Comparison of ENCODE assay signal across 1 cellular context in genomic region chr3:49929333-49930240, GRCh38.
TF ChIP-seq lines count a peak whose summit lies in the region.

Gene MON1A, minus strand, starts transcription at chr3:49929811. Its CDS starts 16,465 bp downstream, at chr3:49913346.

TF ChIP-seq in HepG2, 621 proteins besides CTCF, POLR2A, EP300 and RAD21 (continued from another document and continues in another):
- TF ChIP-seq THYN1 (CRISPR knock-in tag; IDR thresholded peaks at IDR 0.05; ENCODE audit: borderline replicate concordance, low read depth) (no peak), ZNF33A (CRISPR knock-in tag; IDR thresholded peaks at IDR 0.05; ENCODE audit: borderline replicate concordance) (no peak), WIZ (CRISPR knock-in tag; IDR thresholded peaks at IDR 0.05) (no peak), MAZ (IDR thresholded peaks at IDR 0.05; ENCODE audit: borderline replicate concordance, low read depth, low read length) (0 out of 2 replicates have a peak, but pooled peaks have one; percentile 60), MAZ (CRISPR knock-in tag; IDR thresholded peaks at IDR 0.05; ENCODE audit: low read depth) (peak; percentile 76), CREB1 (IDR thresholded peaks at IDR 0.05) (no peak), CREB1 (CRISPR knock-in tag; IDR thresholded peaks at IDR 0.05) (0 out of 2 replicates have a peak, but pooled peaks have one; percentile 18), HOXA7 (CRISPR knock-in tag; IDR thresholded peaks at IDR 0.05) (no peak), HNRNPK (IDR thresholded peaks at IDR 0.05; ENCODE audit: low read depth, low read length, poor library complexity, severe bottlenecking) (peak; percentile 45), MEF2D (CRISPR knock-in tag; IDR thresholded peaks at IDR 0.05) (peak; percentile 76; the same call in 1 of the 2 replicates), ZNF792 (CRISPR knock-in tag; IDR thresholded peaks at IDR 0.05) (peak; percentile 63; the same call in 1 of the 2 replicates), FOXK2 (IDR thresholded peaks at IDR 0.05) (no peak), CBX5 (CRISPR knock-in tag; IDR thresholded peaks at IDR 0.05; ENCODE audit: borderline replicate concordance) (no peak), ARHGAP35 (CRISPR knock-in tag; IDR thresholded peaks at IDR 0.05; ENCODE audit: borderline replicate concordance) (no peak), MIER2 (CRISPR knock-in tag; IDR thresholded peaks at IDR 0.05) (no peak), ZNF292 (CRISPR knock-in tag; IDR thresholded peaks at IDR 0.05; ENCODE audit: borderline replicate concordance, low read depth) (peak; percentile 35; the same call in 1 of the 2 replicates), ZBTB10 (CRISPR knock-in tag; IDR thresholded peaks at IDR 0.05; ENCODE audit: borderline replicate concordance) (0 out of 2 replicates have a peak, but pooled peaks have one; percentile 55), ZNF580 (CRISPR knock-in tag; IDR thresholded peaks at IDR 0.05; ENCODE audit: borderline replicate concordance, low read depth) (peak; percentile 47; the same call in 1 of the 2 replicates), CC2D1A (CRISPR knock-in tag; IDR thresholded peaks at IDR 0.05) (no peak), PCBP1 (IDR thresholded peaks at IDR 0.05; ENCODE audit: borderline replicate concordance, low read depth, low read length) (peak; percentile 88; the same call in 1 of the 2 replicates), SP4 (CRISPR knock-in tag; IDR thresholded peaks at IDR 0.05) (peak; percentile 68), ZBTB1 (CRISPR knock-in tag; IDR thresholded peaks at IDR 0.05; ENCODE audit: borderline replicate concordance) (no peak), ZNF3 (CRISPR knock-in tag; IDR thresholded peaks at IDR 0.05) (no peak), AKAP8 (CRISPR knock-in tag; IDR thresholded peaks at IDR 0.05) (no peak; the same call in 1 of the 2 replicates), ZNF672 (CRISPR knock-in tag; IDR thresholded peaks at IDR 0.05) (no peak), HNF1B (CRISPR knock-in tag; IDR thresholded peaks at IDR 0.05) (peak; percentile 74; the same call in 1 of the 2 replicates), DMAP1 (CRISPR knock-in tag; IDR thresholded peaks at IDR 0.05) (peak; percentile 71), POLR2G (IDR thresholded peaks at IDR 0.05; ENCODE audit: low read depth, low read length) (peak; percentile 94), MBNL3 (CRISPR knock-in tag; conservative IDR thresholded peaks at IDR 0.05) (no peak), ZNF720 (CRISPR knock-in tag; IDR thresholded peaks at IDR 0.05) (no peak), POGZ (CRISPR knock-in tag; IDR thresholded peaks at IDR 0.05) (peak; percentile 44; the same call in 1 of the 2 replicates), SUZ12 (IDR thresholded peaks at IDR 0.05; ENCODE audit: low read depth, low read length) (peak; percentile 70), ZNF260 (CRISPR knock-in tag; IDR thresholded peaks at IDR 0.05; ENCODE audit: borderline replicate concordance, low read depth) (no peak), KLF12 (CRISPR knock-in tag; IDR thresholded peaks at IDR 0.05; ENCODE audit: borderline replicate concordance) (peak; percentile 75; the same call in 1 of the 2 replicates), ZNF616 (CRISPR knock-in tag; IDR thresholded peaks at IDR 0.05; ENCODE audit: low read depth) (no peak), SATB2 (CRISPR knock-in tag; IDR thresholded peaks at IDR 0.05) (peak; percentile 79), AGO2 (optimal IDR thresholded peaks at IDR 0.05; ENCODE audit: low read depth, low read length) (no peak), MYC (CRISPR knock-in tag; IDR thresholded peaks at IDR 0.05; ENCODE audit: borderline replicate concordance) (peak; percentile 88), NRL (CRISPR knock-in tag; IDR thresholded peaks at IDR 0.05; ENCODE audit: borderline replicate concordance) (peak; percentile 61), RBAK (CRISPR knock-in tag; IDR thresholded peaks at IDR 0.05) (no peak), ISL2 (CRISPR knock-in tag; IDR thresholded peaks at IDR 0.05) (peak; percentile 65; the same call in 1 of the 2 replicates), MTA1 (CRISPR knock-in tag; IDR thresholded peaks at IDR 0.05; ENCODE audit: borderline replicate concordance) (peak; percentile 73; the same call in 1 of the 2 replicates), RXRA (CRISPR knock-in tag; IDR thresholded peaks at IDR 0.05) (no peak; the same call in none of the 2 replicates), ZNF383 (CRISPR knock-in tag; IDR thresholded peaks at IDR 0.05; ENCODE audit: borderline replicate concordance) (no peak), NFYC (CRISPR knock-in tag; IDR thresholded peaks at IDR 0.05) (peak; percentile 51; the same call in 1 of the 2 replicates), PHF20 (CRISPR knock-in tag; IDR thresholded peaks at IDR 0.05) (peak; percentile 68), ZMAT3 (CRISPR knock-in tag; conservative IDR thresholded peaks at IDR 0.05) (peak; percentile 69; the same call in 1 of the 2 replicates), ZNF709 (CRISPR knock-in tag; IDR thresholded peaks at IDR 0.05) (peak; percentile 42; the same call in 1 of the 2 replicates), SRSF4 (IDR thresholded peaks at IDR 0.05; ENCODE audit: low read depth, low read length, poor library complexity, severe bottlenecking) (no peak), KLF15 (CRISPR knock-in tag; IDR thresholded peaks at IDR 0.05; ENCODE audit: borderline replicate concordance) (no peak), PBX2 (CRISPR knock-in tag; IDR thresholded peaks at IDR 0.05) (no peak), ZNF549 (CRISPR knock-in tag; IDR thresholded peaks at IDR 0.05) (no peak), ZNF34 (CRISPR knock-in tag; IDR thresholded peaks at IDR 0.05; ENCODE audit: borderline replicate concordance) (no peak), ZNF782 (CRISPR knock-in tag; IDR thresholded peaks at IDR 0.05; ENCODE audit: borderline replicate concordance) (no peak), KLF6 (CRISPR knock-in tag; IDR thresholded peaks at IDR 0.05) (no peak), ZNF143 (CRISPR knock-in tag; IDR thresholded peaks at IDR 0.05) (peak; percentile 96), ZNF382 (CRISPR knock-in tag; IDR thresholded peaks at IDR 0.05; ENCODE audit: borderline replicate concordance) (no peak), ZNF670 (CRISPR knock-in tag; IDR thresholded peaks at IDR 0.05; ENCODE audit: borderline replicate concordance) (peak; percentile 80; the same call in 1 of the 2 replicates), ZNF496 (CRISPR knock-in tag; IDR thresholded peaks at IDR 0.05; ENCODE audit: insufficient replicate concordance) (no peak)
- TF ChIP-seq, protein P1, sequence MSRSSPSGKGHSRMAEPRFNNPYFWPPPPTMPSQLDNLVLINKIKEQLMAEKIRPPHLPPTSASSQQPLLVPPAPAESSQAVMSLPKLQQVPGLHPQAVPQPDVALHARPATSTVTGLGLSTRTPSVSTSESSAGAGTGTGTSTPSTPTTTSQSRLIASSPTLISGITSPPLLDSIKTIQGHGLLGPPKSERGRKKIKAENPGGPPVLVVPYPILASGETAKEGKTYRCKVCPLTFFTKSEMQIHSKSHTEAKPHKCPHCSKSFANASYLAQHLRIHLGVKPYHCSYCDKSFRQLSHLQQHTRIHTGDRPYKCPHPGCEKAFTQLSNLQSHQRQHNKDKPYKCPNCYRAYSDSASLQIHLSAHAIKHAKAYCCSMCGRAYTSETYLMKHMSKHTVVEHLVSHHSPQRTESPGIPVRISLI (CRISPR knock-in tag; IDR thresholded peaks at IDR 0.05; ENCODE audit: borderline replicate concordance), result no peak
- TF ChIP-seq, protein P2, sequence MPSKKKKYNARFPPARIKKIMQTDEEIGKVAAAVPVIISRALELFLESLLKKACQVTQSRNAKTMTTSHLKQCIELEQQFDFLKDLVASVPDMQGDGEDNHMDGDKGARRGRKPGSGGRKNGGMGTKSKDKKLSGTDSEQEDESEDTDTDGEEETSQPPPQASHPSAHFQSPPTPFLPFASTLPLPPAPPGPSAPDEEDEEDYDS (CRISPR knock-in tag; IDR thresholded peaks at IDR 0.05), result peak; percentile 35; the same call in 1 of the 2 replicates
- TF ChIP-seq, protein P3, sequence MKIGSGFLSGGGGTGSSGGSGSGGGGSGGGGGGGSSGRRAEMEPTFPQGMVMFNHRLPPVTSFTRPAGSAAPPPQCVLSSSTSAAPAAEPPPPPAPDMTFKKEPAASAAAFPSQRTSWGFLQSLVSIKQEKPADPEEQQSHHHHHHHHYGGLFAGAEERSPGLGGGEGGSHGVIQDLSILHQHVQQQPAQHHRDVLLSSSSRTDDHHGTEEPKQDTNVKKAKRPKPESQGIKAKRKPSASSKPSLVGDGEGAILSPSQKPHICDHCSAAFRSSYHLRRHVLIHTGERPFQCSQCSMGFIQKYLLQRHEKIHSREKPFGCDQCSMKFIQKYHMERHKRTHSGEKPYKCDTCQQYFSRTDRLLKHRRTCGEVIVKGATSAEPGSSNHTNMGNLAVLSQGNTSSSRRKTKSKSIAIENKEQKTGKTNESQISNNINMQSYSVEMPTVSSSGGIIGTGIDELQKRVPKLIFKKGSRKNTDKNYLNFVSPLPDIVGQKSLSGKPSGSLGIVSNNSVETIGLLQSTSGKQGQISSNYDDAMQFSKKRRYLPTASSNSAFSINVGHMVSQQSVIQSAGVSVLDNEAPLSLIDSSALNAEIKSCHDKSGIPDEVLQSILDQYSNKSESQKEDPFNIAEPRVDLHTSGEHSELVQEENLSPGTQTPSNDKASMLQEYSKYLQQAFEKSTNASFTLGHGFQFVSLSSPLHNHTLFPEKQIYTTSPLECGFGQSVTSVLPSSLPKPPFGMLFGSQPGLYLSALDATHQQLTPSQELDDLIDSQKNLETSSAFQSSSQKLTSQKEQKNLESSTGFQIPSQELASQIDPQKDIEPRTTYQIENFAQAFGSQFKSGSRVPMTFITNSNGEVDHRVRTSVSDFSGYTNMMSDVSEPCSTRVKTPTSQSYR (CRISPR knock-in tag; IDR thresholded peaks at IDR 0.05; ENCODE audit: borderline replicate concordance), result no peak
- TF ChIP-seq, protein P4, sequence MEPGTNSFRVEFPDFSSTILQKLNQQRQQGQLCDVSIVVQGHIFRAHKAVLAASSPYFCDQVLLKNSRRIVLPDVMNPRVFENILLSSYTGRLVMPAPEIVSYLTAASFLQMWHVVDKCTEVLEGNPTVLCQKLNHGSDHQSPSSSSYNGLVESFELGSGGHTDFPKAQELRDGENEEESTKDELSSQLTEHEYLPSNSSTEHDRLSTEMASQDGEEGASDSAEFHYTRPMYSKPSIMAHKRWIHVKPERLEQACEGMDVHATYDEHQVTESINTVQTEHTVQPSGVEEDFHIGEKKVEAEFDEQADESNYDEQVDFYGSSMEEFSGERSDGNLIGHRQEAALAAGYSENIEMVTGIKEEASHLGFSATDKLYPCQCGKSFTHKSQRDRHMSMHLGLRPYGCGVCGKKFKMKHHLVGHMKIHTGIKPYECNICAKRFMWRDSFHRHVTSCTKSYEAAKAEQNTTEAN (CRISPR knock-in tag; conservative IDR thresholded peaks at IDR 0.05), result 0 out of 2 replicates have a peak, but pooled peaks have one; percentile 26
- TF ChIP-seq, protein P5, sequence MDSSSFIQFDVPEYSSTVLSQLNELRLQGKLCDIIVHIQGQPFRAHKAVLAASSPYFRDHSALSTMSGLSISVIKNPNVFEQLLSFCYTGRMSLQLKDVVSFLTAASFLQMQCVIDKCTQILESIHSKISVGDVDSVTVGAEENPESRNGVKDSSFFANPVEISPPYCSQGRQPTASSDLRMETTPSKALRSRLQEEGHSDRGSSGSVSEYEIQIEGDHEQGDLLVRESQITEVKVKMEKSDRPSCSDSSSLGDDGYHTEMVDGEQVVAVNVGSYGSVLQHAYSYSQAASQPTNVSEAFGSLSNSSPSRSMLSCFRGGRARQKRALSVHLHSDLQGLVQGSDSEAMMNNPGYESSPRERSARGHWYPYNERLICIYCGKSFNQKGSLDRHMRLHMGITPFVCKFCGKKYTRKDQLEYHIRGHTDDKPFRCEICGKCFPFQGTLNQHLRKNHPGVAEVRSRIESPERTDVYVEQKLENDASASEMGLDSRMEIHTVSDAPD (CRISPR knock-in tag; IDR thresholded peaks at IDR 0.05), result no peak
